In genomic region chr3:14811733-14812132, GRCh38 we compare ENCODE assay signal across 15 cellular contexts. TPM values are rescaled to one million over a fixed set of nuclear protein-coding genes. Genes with fewer than 3 reads are reported as not detected.
DNase-seq lines count a peak whose midpoint lies in the region; ATAC-seq and TF ChIP-seq lines count a peak whose summit lies in the region.
"Had no signal": no experiment of that assay in that cellular context is flagged by ENCODE, and none has a peak within 500 bp of the region (broad histone marks: within the 10 kb centered on the region; RNA-seq: fewer than 3 reads in every experiment).

No MANE protein-coding gene starts in this region.

- no peak overlapping the region for H3K27ac ChIP-seq in HEK293 (ENCODE audit: extremely low read depth, low read depth, low read length)
- H3K27ac ChIP-seq in esophagus muscularis mucosa (replicated peaks in 1 of 4), result peak overlapping the region; percentile 76 to 84 (median 80)
- peak overlapping the region; percentile 79 for H3K27ac ChIP-seq in lower lobe of right lung
- H3K27ac ChIP-seq in smooth muscle cell (ENCODE audit: low read depth), result no peak overlapping the region

- no peak overlapping the region for H3K9ac ChIP-seq in smooth muscle cell (ENCODE audit: low read depth)

- DNase-seq in esophagus muscularis mucosa (ENCODE audit: extremely low spot score), result no peak
- DNase-seq in lower lobe of right lung, result no peak
- no peak for DNase-seq in smooth muscle cell (lab: John Stamatoyannopoulos, UW; ENCODE audit: unreplicated experiment)
- no peak for DNase-seq in stimulated activated naive CD4-positive, alpha-beta T cell treated with Interleukin-2 at 50 U/mL for 16 hours (lab: John Stamatoyannopoulos, UW)
- no peak for DNase-seq in COLO668 (lab: John Stamatoyannopoulos, UW; ENCODE audit: unreplicated experiment)
- DNase-seq: activated CD4-positive, alpha-beta T cell treated with anti-CD3 and anti-CD28 coated beads, Interleukin-2, amount 50 U/mL, for 1 hour; activated gamma-delta T cell; caudate nucleus; DMS53; HFFc6; NCI-H2029 treated with DMSO at 0.1 percent for 48 hours had no signal

- H3K4me1 ChIP-seq in HEK293 (ENCODE audit: control insufficient read depth, insufficient read depth, low read length) (no peaks in the 10 kb centered on the region), esophagus muscularis mucosa (peaks cover 21 to 49% (median 34%) of the 10 kb centered on the region in 4 donors), lower lobe of right lung (peaks cover 48% of the 10 kb centered on the region), smooth muscle cell (ENCODE audit: low read depth) (peaks cover 9% of the 10 kb centered on the region)

- peaks cover 0 to 65% (median 6%) of the 10 kb centered on the region in 4 donors for H3K27me3 ChIP-seq in esophagus muscularis mucosa
- H3K27me3 ChIP-seq in lower lobe of right lung (ENCODE audit: low read depth), result peaks cover 15% of the 10 kb centered on the region
- H3K27me3 ChIP-seq in smooth muscle cell (ENCODE audit: low read depth), result peaks cover 64% of the 10 kb centered on the region

- H3F3A ChIP-seq in smooth muscle cell (ENCODE audit: low read depth), result no peaks in the 10 kb centered on the region

- POLR2A ChIA-PET in HEK293 (lab: Yijun Ruan, JAX), result no interaction called here

- H3K4me3 ChIP-seq in HEK293 (ENCODE audit: low read depth, low read length) (no peak overlapping the region), esophagus muscularis mucosa (peak overlapping the region; percentile 59 to 62 (median 61)), lower lobe of right lung (peak overlapping the region; percentile 72), smooth muscle cell (peak overlapping the region; percentile 41)
- H3K4me3 ChIP-seq: GM12878 had no signal

- ATAC-seq in lower lobe of right lung (no peak), SK-N-SH treated with all-trans-retinoic acid at 6 μM for 48 hours (no peak), HG02588 (IDR thresholded peaks at IDR 0.05; ENCODE audit: unreplicated experiment) (no peak)
- ATAC-seq: GM12878 had no signal

- H3K4me2 ChIP-seq in smooth muscle cell, result peak overlapping the region; percentile 83

- 63% methylated on average over 6 of the region's 6 CpGs for WGBS in esophagus muscularis mucosa
- 75% methylated on average over 6 of the region's 6 CpGs for WGBS in smooth muscle cell (ENCODE audit: low lambda C conversion rate)

- H4K20me1 ChIP-seq in smooth muscle cell (ENCODE audit: low read depth), result no peaks in the 10 kb centered on the region

- intact Hi-C loops in esophagus muscularis mucosa (cut with DNase I), result no loop called here
- intact Hi-C loops in lower lobe of right lung (cut with DNase I), result no loop called here

- no peak for TF ChIP-seq CTCF in HEK293 (tag by site-specific recombination; IDR thresholded peaks at IDR 0.05)
- no peak for TF ChIP-seq CTCF in esophagus muscularis mucosa (IDR thresholded peaks at IDR 0.05)
- no peak for TF ChIP-seq CTCF in lower lobe of right lung (IDR thresholded peaks at IDR 0.05)
- no peak for TF ChIP-seq CTCF in smooth muscle cell (IDR thresholded peaks at IDR 0.05; ENCODE audit: borderline replicate concordance, insufficient read depth, poor library complexity, severe bottlenecking)

- CTCF ChIA-PET in HEK293 (lab: Yijun Ruan, JAX), result no interaction called here

- no peak overlapping the region for H2AFZ ChIP-seq in smooth muscle cell (ENCODE audit: low read depth)

- no peak for TF ChIP-seq POLR2A in esophagus muscularis mucosa (IDR thresholded peaks at IDR 0.05; ENCODE audit: low read depth)

- H3K79me2 ChIP-seq in smooth muscle cell (ENCODE audit: low read depth), result no peaks in the 10 kb centered on the region

- H3K36me3 ChIP-seq in HEK293 (ENCODE audit: control insufficient read depth in 2 of 2, insufficient read depth in 1 of 2, low read length in 2 of 2) (no peaks in the 10 kb centered on the region), esophagus muscularis mucosa (no peaks in the 10 kb centered on the region), lower lobe of right lung (no peaks in the 10 kb centered on the region), smooth muscle cell (ENCODE audit: low read depth) (no peaks in the 10 kb centered on the region)

- H3K9me3 ChIP-seq in HEK293 (ENCODE audit: control insufficient read depth, insufficient read depth, low read depth, low read length) (no peaks in the 10 kb centered on the region), esophagus muscularis mucosa (no peaks in the 10 kb centered on the region), lower lobe of right lung (no peaks in the 10 kb centered on the region), smooth muscle cell (replicated peaks; ENCODE audit: low read depth) (no peaks in the 10 kb centered on the region)

- TF ChIP-seq EP300 in esophagus muscularis mucosa (IDR thresholded peaks at IDR 0.05), result no peak

TF ChIP-seq in HEK293, 187 proteins besides CTCF, POLR2A, EP300 and RAD21 (continues in another document):
- TF ChIP-seq ZNF513 (tag by site-specific recombination; IDR thresholded peaks at IDR 0.05), result no peak
- TF ChIP-seq ZBTB6 (tag by site-specific recombination; IDR thresholded peaks at IDR 0.05), result no peak
- TF ChIP-seq ZNF211 (tag by site-specific recombination; IDR thresholded peaks at IDR 0.05; ENCODE audit: low read depth), result no peak

TF ChIP-seq in SK-N-SH treated with all-trans-retinoic acid at 6 μM for 48 hours, 23 proteins besides CTCF, POLR2A, EP300 and RAD21:
- TF ChIP-seq ISL1 (CRISPR knock-in tag; IDR thresholded peaks at IDR 0.05) (no peak), CREB5 (CRISPR knock-in tag; IDR thresholded peaks at IDR 0.05; ENCODE audit: low read depth) (no peak)

RNA-seq across cellular contexts. Expression of gene FGD5, which starts 7.0 kb away (rescaled TPM):
- total RNA-seq in esophagus muscularis mucosa (10 to 100 TPM; 15.4 to 21.1 (median 16.1) TPM), lower lobe of right lung (85.0 TPM), smooth muscle cell (0.63 and 1.0 TPM in 2 replicates)
- 0.71 and 2.7 TPM in 2 replicates for polyA plus RNA-seq in smooth muscle cell
- total RNA-seq: HFFc6 had no signal

Comparison
In these comparisons a context has a peak if more than half of its experiments do, and no peak if none do; other contexts are left out.
1. H3K27ac ChIP-seq: peak in esophagus muscularis mucosa (4 of 4) and lower lobe of right lung (single experiment); none in HEK293 (single experiment) and smooth muscle cell (single experiment).